8 cellular contexts compared by ENCODE assay signal in genomic region chr13:45416521-45417125, GRCh38. TPM values are rescaled to one million over a fixed set of nuclear protein-coding genes. Genes with fewer than 3 reads are reported as not detected.
DNase-seq lines count a peak whose midpoint lies in the region; ATAC-seq, FAIRE-seq and TF ChIP-seq lines count a peak whose summit lies in the region.

No MANE protein-coding gene starts in this region.

- intact Hi-C loops in heart right ventricle (cut with DNase I): loop anchor here in 5 of 10 donors (5.0 to 10.0 kb wide), 3 partner anchors 46 to 51 kb away; partner anchors contain the start of gene COG3 (in 3 of the 5)
- intact Hi-C loops in cardiac septum (cut with DNase I): loop anchor here (2.0 to 5.0 kb wide), 2 partner anchors 46 to 76 kb away; partner anchors contain the start of genes COG3 and TPT1
- intact Hi-C loops in activated CD8-positive, alpha-beta T cell treated with anti-CD3 and anti-CD28 coated beads for 36 hours (cut with micrococcal nuclease): no loop called here
- intact Hi-C loops in HepG2 (cut with micrococcal nuclease; ENCODE audit: unreplicated experiment): loop anchor here (2.0 to 5.0 kb wide), 2 partner anchors 56 to 76 kb away; no protein-coding TSS in a partner anchor
- intact Hi-C loops in upper lobe of right lung (cut with DNase I): no loop called here

- TF ChIP-seq EP300 in HepG2 (IDR thresholded peaks at IDR 0.05; ENCODE audit: low read depth in 2 of 2, low read length in 2 of 2) (no peak), HepG2 (CRISPR knock-in tag; IDR thresholded peaks at IDR 0.05; ENCODE audit: borderline replicate concordance) (no peak)

- CTCF ChIA-PET in activated CD8-positive, alpha-beta T cell treated with anti-CD3 and anti-CD28 coated beads for 36 hours (lab: Charles Lee): interaction anchor here (0.9 to 6.0 kb wide), 8 partner anchors 8 to 105 kb away, joined by 3 to 37 read pairs (median 4); partner anchors contain the start of gene COG3
- CTCF ChIA-PET in HepG2 (lab: Yijun Ruan, JAX; ENCODE audit: low intra/inter-chr PET ratio, low total read pairs): no interaction called here

- TF ChIP-seq RAD21 in HepG2 (CRISPR knock-in tag; IDR thresholded peaks at IDR 0.05): no peak

- no peaks in the 10 kb centered on the region for H3K27me3 ChIP-seq in heart right ventricle
- H3K27me3 ChIP-seq in HepG2 (ENCODE audit: control insufficient read depth in 1 of 2, insufficient read depth in 2 of 2, low read length in 2 of 2): no peaks in the 10 kb centered on the region; a peak in 1 of 5 replicates
- H3K27me3 ChIP-seq in upper lobe of right lung: no peaks in the 10 kb centered on the region

- H3K4me2 ChIP-seq in HepG2 (ENCODE audit: low read depth, low read length): peak overlapping the region; percentile 82

- TF ChIP-seq POLR2A in HepG2 (IDR thresholded peaks at IDR 0.05; ENCODE audit: insufficient read depth in 1 of 2, low read depth in 2 of 2, low read length in 2 of 2): no peak

- H3K27ac ChIP-seq in heart right ventricle: peak overlapping the region; percentile 41 to 93 (median 90)
- H3K27ac ChIP-seq in HepG2 (ENCODE audit: extremely low read length, insufficient read depth, low read length): peak overlapping the region; percentile 81
- H3K27ac ChIP-seq in upper lobe of right lung: peak overlapping the region; percentile 92

- H3K79me2 ChIP-seq in HepG2 (ENCODE audit: insufficient read depth, low read length): peaks cover 44% of the 10 kb centered on the region

- peaks cover 3% of the 10 kb centered on the region for H3K36me3 Mint-ChIP-seq in activated CD8-positive, alpha-beta T cell treated with anti-CD3 and anti-CD28 coated beads for 36 hours (ENCODE audit: low read depth)

- ATAC-seq in heart right ventricle: no peak
- ATAC-seq in activated CD8-positive, alpha-beta T cell treated with anti-CD3 and anti-CD28 coated beads for 36 hours: no peak
- no peak for ATAC-seq in HepG2
- ATAC-seq in upper lobe of right lung: no peak

- H3K36me3 ChIP-seq in heart right ventricle (peaks cover 0 to under 1% (median 0%) of the 10 kb centered on the region in 9 donors), HepG2 (replicated peaks in 1 of 2; ENCODE audit: control insufficient read depth in 1 of 2, insufficient read depth in 2 of 2, low read length in 2 of 2) (0 out of 5 replicates have a peak, but pooled peaks cover 0 to 5% of the 10 kb centered on the region in 2 experiments), upper lobe of right lung (no peaks in the 10 kb centered on the region)

- no peak for TF ChIP-seq CTCF in heart right ventricle (IDR thresholded peaks at IDR 0.05)
- no peak for TF ChIP-seq CTCF in activated CD8-positive, alpha-beta T cell treated with anti-CD3 and anti-CD28 coated beads for 36 hours (IDR thresholded peaks at IDR 0.05)
- TF ChIP-seq CTCF in HepG2 (CRISPR knock-in tag; IDR thresholded peaks at IDR 0.05): no peak
- no peak for TF ChIP-seq CTCF in upper lobe of right lung (IDR thresholded peaks at IDR 0.05)

- peak overlapping the region; percentile 78 for H3K9ac ChIP-seq in HepG2 (ENCODE audit: insufficient read depth, low read depth, low read length)

- POLR2A ChIA-PET in activated CD8-positive, alpha-beta T cell treated with anti-CD3 and anti-CD28 coated beads for 36 hours (lab: Charles Lee): interaction anchor here (0.6 to 4.5 kb wide), 8 partner anchors 14 to 59 kb away, joined by 3 to 28 read pairs (median 4); partner anchors contain the start of gene COG3
- POLR2A ChIA-PET in HepG2 (lab: Yijun Ruan, JAX): interaction anchor here (0.8 to 6.5 kb wide), 6 partner anchors 18 to 75 kb away, joined by 3 to 47 read pairs (median 4); partner anchors contain the start of gene TPT1

- no TSS peak for BruUV-seq in HepG2 (replicated peaks; lab: Mats Ljungman, UMichigan)

- H3K9me3 ChIP-seq in heart right ventricle (no peaks in the 10 kb centered on the region), HepG2 (ENCODE audit: low read length) (no peaks in the 10 kb centered on the region), upper lobe of right lung (no peaks in the 10 kb centered on the region)

- peak overlapping the region; percentile 94 for H3K27ac Mint-ChIP-seq in activated CD8-positive, alpha-beta T cell treated with anti-CD3 and anti-CD28 coated beads for 36 hours

- H4K20me1 ChIP-seq in HepG2 (ENCODE audit: insufficient read depth, low read length): peaks cover 20% of the 10 kb centered on the region; the same call in 1 of the 2 replicates

- no peak for FAIRE-seq in HepG2 (lab: Jason Lieb, UNC)

- in situ Hi-C loops in HepG2 (cut with HindIII; ENCODE audit: extremely low pct_ligation_motif_present, low pct_unique_long_range_greater_than_20kb): loop anchor here (5.0 kb wide), 1 partner anchor 51 kb away; no protein-coding TSS in a partner anchor

- H3K4me3 Mint-ChIP-seq in activated CD8-positive, alpha-beta T cell treated with anti-CD3 and anti-CD28 coated beads for 36 hours: peak overlapping the region; percentile 86

- H3K4me1 Mint-ChIP-seq in activated CD8-positive, alpha-beta T cell treated with anti-CD3 and anti-CD28 coated beads for 36 hours (ENCODE audit: low read depth): peaks cover 27% of the 10 kb centered on the region

- H3K9me3 Mint-ChIP-seq in activated CD8-positive, alpha-beta T cell treated with anti-CD3 and anti-CD28 coated beads for 36 hours: no peaks in the 10 kb centered on the region

- WGBS in heart right ventricle, 2 donors: 39 to 47% methylated on average over 10 of the region's 10 CpGs
- 38% methylated on average over 10 of the region's 10 CpGs for WGBS in HepG2 (ENCODE audit: low lambda C conversion rate)

- DNase-seq in heart right ventricle: no peak
- no peak for DNase-seq in cardiac septum (ENCODE audit: low spot score)
- no peak for DNase-seq in activated CD8-positive, alpha-beta T cell treated with anti-CD3 and anti-CD28 coated beads for 36 hours
- DNase-seq in HepG2 (ENCODE audit: low spot score): no peak
- no peak for DNase-seq in upper lobe of right lung
- no peak for DNase-seq in NK-92 (lab: John Stamatoyannopoulos, UW; ENCODE audit: unreplicated experiment)
- no peak for DNase-seq in UCSD-AML1 (lab: John Stamatoyannopoulos, UW; ENCODE audit: unreplicated experiment)
- DNase-seq in GOT3 (lab: John Stamatoyannopoulos, UW): no peak

- H3K4me1 ChIP-seq in heart right ventricle: peaks cover 10 to 57% (median 44%) of the 10 kb centered on the region in 9 donors
- H3K4me1 ChIP-seq in HepG2 (ENCODE audit: insufficient read depth, low read length): peaks cover 58% of the 10 kb centered on the region
- H3K4me1 ChIP-seq in upper lobe of right lung: peaks cover 33% of the 10 kb centered on the region

- H3K4me3 ChIP-seq in heart right ventricle (peak overlapping the region; percentile 52 to 89 (median 77)), HepG2 (replicated peaks in 1 of 3; ENCODE audit: insufficient read depth in 1 of 3, low read depth in 2 of 3, low read length in 3 of 3) (peak overlapping the region; percentile 82 to 90 (median 85)), upper lobe of right lung (peak overlapping the region; percentile 88)

- no peak overlapping the region for H2AFZ ChIP-seq in HepG2 (ENCODE audit: low read length)

- H3K27me3 Mint-ChIP-seq in activated CD8-positive, alpha-beta T cell treated with anti-CD3 and anti-CD28 coated beads for 36 hours: no peaks in the 10 kb centered on the region

RNA-seq across cellular contexts. Expression of gene SLC25A30, which starts 1.6 kb away (rescaled TPM):
- total RNA-seq in heart right ventricle (100 to 1,000 TPM in 9 of 10 donors, 10 to 100 TPM in 1; 83.9 to 280 (median 159) TPM), cardiac septum (83.4 TPM), HepG2 (2016; rRNA removed; fragmentation: Illumina TruSeq; extraction: Trizol) (22.5 and 51.1 TPM in 2 replicates), upper lobe of right lung (31.4 TPM)
- polyA plus RNA-seq in heart right ventricle (10 to 100 TPM in 1 of 2 donors, 1 to 10 TPM in 1; 9.3 to 36.6 TPM), HepG2 (2011; rRNA removed) (19.6 and 19.9 TPM in 2 replicates)
- 10 to 100 TPM; 18.9 to 21.2 TPM for total RNA-seq in activated CD8-positive, alpha-beta T cell treated with anti-CD3 and anti-CD28 coated beads for 36 hours
- total RNA-seq in HepG2 (2016; cell fraction: cytosol; rRNA removed; fragmentation: Illumina TruSeq; extraction: Trizol; ENCODE audit: low read depth): 19.7 and 21.5 TPM in 2 replicates
- total RNA-seq in HepG2 (2016; cell fraction: insoluble cytoplasmic fraction; rRNA removed; fragmentation: Illumina TruSeq; extraction: Trizol): 23.8 and 44.2 TPM in 2 replicates
- total RNA-seq in HepG2 (2016; cell fraction: membrane; rRNA removed; fragmentation: Illumina TruSeq; extraction: Trizol): 31.3 and 31.8 TPM in 2 replicates
- total RNA-seq in HepG2 (2016; cell fraction: nucleus; rRNA removed; fragmentation: Illumina TruSeq; extraction: Trizol): 20.6 and 22.5 TPM in 2 replicates
- polyA plus RNA-seq in HepG2 (2011; cell fraction: cytosol; rRNA removed): 13.8 and 15.3 TPM in 2 replicates
- 14.3 and 16.7 TPM in 2 replicates for polyA plus RNA-seq in HepG2 (2011; cell fraction: nucleus; rRNA removed)
- 19.1 and 23.4 TPM in 2 replicates for polyA plus RNA-seq in HepG2 (2012)
- polyA plus RNA-seq in HepG2 (2016; cell fraction: cytosol; fragmentation: Illumina TruSeq; extraction: Trizol; ENCODE audit: low read depth): 5.3 and 5.9 TPM in 2 replicates
- 38.7 and 39.7 TPM in 2 replicates for polyA plus RNA-seq in HepG2 (2016; cell fraction: insoluble cytoplasmic fraction; fragmentation: Illumina TruSeq; extraction: Trizol; ENCODE audit: low read depth)
- 10.5 and 13.7 TPM in 2 replicates for polyA plus RNA-seq in HepG2 (2016; cell fraction: membrane; fragmentation: Illumina TruSeq; extraction: Trizol; ENCODE audit: low read depth)
- polyA plus RNA-seq in HepG2 (2016; cell fraction: nucleus; fragmentation: Illumina TruSeq; extraction: Trizol; ENCODE audit: insufficient read depth, low read depth): 32.3 and 39.0 TPM in 2 replicates
- 8.8 and 61.2 TPM in 2 replicates for polyA minus RNA-seq in HepG2 (2011; rRNA and poly(A)+ RNA removed; ENCODE audit: low replicate concordance)
- 24.5 and 28.9 TPM in 2 replicates for polyA minus RNA-seq in HepG2 (2011; cell fraction: cytosol; rRNA and poly(A)+ RNA removed)
- polyA minus RNA-seq in HepG2 (2011; cell fraction: nucleus; rRNA and poly(A)+ RNA removed): 27.6 and 30.8 TPM in 2 replicates

RNA-seq across cellular contexts. Expression of gene COG3, which starts 48.1 kb away (rescaled TPM):
- total RNA-seq in heart right ventricle: 10 to 100 TPM; 12.3 to 18.0 (median 15.8) TPM
- 10 to 100 TPM in 1 of 2 donors, 1 to 10 TPM in 1; 9.9 to 14.6 TPM for polyA plus RNA-seq in heart right ventricle
- 16.5 TPM for total RNA-seq in cardiac septum
- 10 to 100 TPM; 19.9 to 22.1 TPM for total RNA-seq in activated CD8-positive, alpha-beta T cell treated with anti-CD3 and anti-CD28 coated beads for 36 hours
- total RNA-seq in HepG2 (2016; rRNA removed; fragmentation: Illumina TruSeq; extraction: Trizol): 47.5 and 47.8 TPM in 2 replicates
- total RNA-seq in HepG2 (2016; cell fraction: cytosol; rRNA removed; fragmentation: Illumina TruSeq; extraction: Trizol; ENCODE audit: low read depth): 17.3 and 20.1 TPM in 2 replicates
- 44.5 and 51.8 TPM in 2 replicates for total RNA-seq in HepG2 (2016; cell fraction: insoluble cytoplasmic fraction; rRNA removed; fragmentation: Illumina TruSeq; extraction: Trizol)
- total RNA-seq in HepG2 (2016; cell fraction: membrane; rRNA removed; fragmentation: Illumina TruSeq; extraction: Trizol): 19.7 and 24.1 TPM in 2 replicates
- total RNA-seq in HepG2 (2016; cell fraction: nucleus; rRNA removed; fragmentation: Illumina TruSeq; extraction: Trizol): 55.8 and 65.6 TPM in 2 replicates
- 32.8 and 37.8 TPM in 2 replicates for polyA plus RNA-seq in HepG2 (2011; rRNA removed)
- 20.8 and 21.9 TPM in 2 replicates for polyA plus RNA-seq in HepG2 (2011; cell fraction: cytosol; rRNA removed)
- 65.3 and 69.9 TPM in 2 replicates for polyA plus RNA-seq in HepG2 (2011; cell fraction: nucleus; rRNA removed)
- polyA plus RNA-seq in HepG2 (2012): 20.1 and 22.7 TPM in 2 replicates
- 15.4 and 15.5 TPM in 2 replicates for polyA plus RNA-seq in HepG2 (2016; cell fraction: cytosol; fragmentation: Illumina TruSeq; extraction: Trizol; ENCODE audit: low read depth)
- polyA plus RNA-seq in HepG2 (2016; cell fraction: insoluble cytoplasmic fraction; fragmentation: Illumina TruSeq; extraction: Trizol; ENCODE audit: low read depth): 33.1 and 38.8 TPM in 2 replicates
- polyA plus RNA-seq in HepG2 (2016; cell fraction: membrane; fragmentation: Illumina TruSeq; extraction: Trizol; ENCODE audit: low read depth): 11.9 and 12.6 TPM in 2 replicates
- 54.6 and 64.4 TPM in 2 replicates for polyA plus RNA-seq in HepG2 (2016; cell fraction: nucleus; fragmentation: Illumina TruSeq; extraction: Trizol; ENCODE audit: insufficient read depth, low read depth)
- polyA minus RNA-seq in HepG2 (2011; rRNA and poly(A)+ RNA removed; ENCODE audit: low replicate concordance): 9.0 and 51.6 TPM in 2 replicates
- 18.4 and 20.6 TPM in 2 replicates for polyA minus RNA-seq in HepG2 (2011; cell fraction: cytosol; rRNA and poly(A)+ RNA removed)
- polyA minus RNA-seq in HepG2 (2011; cell fraction: nucleus; rRNA and poly(A)+ RNA removed): 168 and 170 TPM in 2 replicates
- total RNA-seq in upper lobe of right lung: 26.4 TPM

Comparison
In these comparisons a context has a peak if more than half of its experiments do, and no peak if none do; other contexts are left out.
1. intact Hi-C loops: an anchor here in cardiac septum (2.0 to 5.0 kb wide) and HepG2 (2.0 to 5.0 kb wide); none called in activated CD8-positive, alpha-beta T cell treated with anti-CD3 and anti-CD28 coated beads for 36 hours and upper lobe of right lung.